Comparison of ENCODE assay signal across 8 cellular contexts in genomic region chr1:183025782-183026774, GRCh38. TPM values are rescaled to one million over a fixed set of nuclear protein-coding genes. Genes with fewer than 3 reads are reported as not detected.
A peak's percentile ranks its signal among the peaks of the same experiment; 100 is the strongest.
DNase-seq lines count a peak whose midpoint lies in the region; ATAC-seq and TF ChIP-seq lines count a peak whose summit lies in the region.

No MANE protein-coding gene starts in this region.

- no peaks in the 10 kb centered on the region for H3K9me3 Mint-ChIP-seq in osteocyte (ENCODE audit: unreplicated experiment)

- H3K27ac Mint-ChIP-seq in osteocyte (ENCODE audit: unreplicated experiment), result peak overlapping the region; percentile 97

- H3K4me1 Mint-ChIP-seq in osteocyte (ENCODE audit: unreplicated experiment), result peaks cover 66% of the 10 kb centered on the region

- H3K4me3 Mint-ChIP-seq in osteocyte (ENCODE audit: unreplicated experiment), result peak overlapping the region; percentile 99

- no peak for ATAC-seq in HG02623 (IDR thresholded peaks at IDR 0.05; ENCODE audit: unreplicated experiment)

- TF ChIP-seq CTCF in choroid plexus epithelial cell (conservative IDR thresholded peaks at IDR 0.05; ENCODE audit: low read depth, low read length) (no peak), osteocyte (IDR thresholded peaks at IDR 0.05) (no peak)

- peaks cover 8% of the 10 kb centered on the region for H3K36me3 Mint-ChIP-seq in osteocyte (ENCODE audit: unreplicated experiment)

- H3K4me3 ChIP-seq in choroid plexus epithelial cell (ENCODE audit: low read depth, low read length), result peak overlapping the region; percentile 85

- no peaks in the 10 kb centered on the region for H3K27me3 Mint-ChIP-seq in osteocyte (ENCODE audit: unreplicated experiment)

- peak; percentile 64 for DNase-seq in ELR (ENCODE audit: low read depth)
- peak; percentile 81 for DNase-seq in M059J (ENCODE audit: low read depth)
- DNase-seq in choroid plexus epithelial cell (ENCODE audit: low read depth), result peak; percentile 25
- DNase-seq in osteocyte (ENCODE audit: extremely low spot score, unreplicated experiment), result no peak
- no peak for DNase-seq in COLO668 (lab: John Stamatoyannopoulos, UW; ENCODE audit: unreplicated experiment)
- no peak for DNase-seq in stimulated activated CD4-positive, alpha-beta T cell treated with anti-CD3 and anti-CD28 coated beads, Interleukin-2, amount 100 ng/mL, for 24 hours
- no peak for DNase-seq in ureter (ENCODE audit: low spot score)

RNA-seq across cellular contexts. Expression of gene LAMC1, which starts 2.9 kb away (rescaled TPM):
- total RNA-seq in M059J (2014; rRNA removed; shearing (Covaris generic)), result 161 and 321 TPM in 2 replicates
- total RNA-seq in osteocyte (369 and 384 TPM in 2 replicates), ureter (111 TPM)

Comparison
In these comparisons a context has a peak if more than half of its experiments do, and no peak if none do; other contexts are left out.
1. DNase-seq: peak in ELR (single experiment), M059J (single experiment) and choroid plexus epithelial cell (single experiment); none in osteocyte (single experiment), COLO668 (single experiment), stimulated activated CD4-positive, alpha-beta T cell treated with anti-CD3 and anti-CD28 coated beads, Interleukin-2, amount 100 ng/mL, for 24 hours (0 of 2) and ureter (single experiment).